In genomic region chr3:177629276-177629675, GRCh38 we compare ENCODE assay signal across 36 cellular contexts.
"Had no signal": no experiment of that assay in that cellular context is flagged by ENCODE, and none has a peak within 500 bp of the region (broad histone marks: within the 10 kb centered on the region; RNA-seq: fewer than 3 reads in every experiment).

No MANE protein-coding gene starts in this region.

- H3K27me3 Mint-ChIP-seq: activated B cell treated with CpG ODN at 0.5 μM for 24 hours; activated CD4-positive, alpha-beta memory T cell treated with anti-CD3 and anti-CD28 coated beads for 36 hours; activated naive CD4-positive, alpha-beta T cell treated with anti-CD3 and anti-CD28 coated beads, Interleukin-2, amount 10 ng/mL, durations not matched to agents 7 days and 5 days; activated naive CD8-positive, alpha-beta T cell; activated naive CD8-positive, alpha-beta T cell treated with anti-CD3 and anti-CD28 coated beads, Interleukin-2, amount 50 U/mL, for 24 hours; brain had no signal

- ATAC-seq: activated naive CD8-positive, alpha-beta T cell treated with anti-CD3 and anti-CD28 coated beads, Interleukin-2, amount 50 U/mL, for 24 hours; activated T-cell treated with anti-CD3 and anti-CD28 coated beads, Interleukin-2, amount 50 U/mL, for 4 hours; PC-3; Right ventricle myocardium inferior had no signal

- H3K27ac Mint-ChIP-seq: activated B cell treated with CpG ODN at 0.5 μM for 24 hours; activated CD4-positive, alpha-beta memory T cell treated with anti-CD3 and anti-CD28 coated beads for 36 hours; activated naive CD4-positive, alpha-beta T cell treated with anti-CD3 and anti-CD28 coated beads, Interleukin-2, amount 10 ng/mL, durations not matched to agents 7 days and 5 days; activated naive CD8-positive, alpha-beta T cell; activated naive CD8-positive, alpha-beta T cell treated with anti-CD3 and anti-CD28 coated beads, Interleukin-2, amount 50 U/mL, for 24 hours; brain had no signal

- FAIRE-seq: bronchial epithelial cell, RCC 7860 had no signal

- H3K36me3 Mint-ChIP-seq: activated CD4-positive, alpha-beta memory T cell treated with anti-CD3 and anti-CD28 coated beads for 36 hours; activated naive CD4-positive, alpha-beta T cell treated with anti-CD3 and anti-CD28 coated beads, Interleukin-2, amount 10 ng/mL, durations not matched to agents 7 days and 5 days; brain had no signal

- DNase-seq: activated B cell treated with CpG ODN at 0.5 μM for 24 hours; activated CD4-positive, alpha-beta memory T cell treated with anti-CD3 and anti-CD28 coated beads for 36 hours; activated CD4-positive, alpha-beta T cell treated with anti-CD3 and anti-CD28 coated beads for 4 hours; activated CD4-positive, alpha-beta T cell treated with anti-CD3 and anti-CD28 coated beads, Interleukin-2, amount 50 U/mL, for 1 hour; activated CD4-positive, CD25-positive, alpha-beta regulatory T cell treated with anti-CD3 and anti-CD28 coated beads, Interleukin-2, amount 50 U/mL, for 72 hours; activated CD8-positive, alpha-beta memory T cell treated with anti-CD3 and anti-CD28 coated beads, Interleukin-2, amount 50 U/mL, for 4 hours; activated effector memory CD4-positive, alpha-beta T cell treated with Interleukin-2 at 50 U/mL for 16 hours; activated naive CD4-positive, alpha-beta T cell treated with anti-CD3 and anti-CD28 coated beads, Interleukin-2, amount 10 ng/mL, durations not matched to agents 7 days and 5 days; activated naive CD8-positive, alpha-beta T cell treated with anti-CD3 and anti-CD28 coated beads, Interleukin-2, amount 50 U/mL, for 24 hours; activated T-cell treated with anti-CD3 and anti-CD28 coated beads for 4 hours; activated T-cell treated with anti-CD3 and anti-CD28 coated beads, Interleukin-2, amount 50 U/mL, for 4 hours; anterior cingulate cortex; NCI-H1092 treated with DMSO at 0.1 percent for 48 hours; NCI-H1417; NCI-H146; NCI-H187; NCI-H2029 treated with DMSO at 0.1 percent for 48 hours; NCI-H2107; NCI-H2171; NCI-H510A; NCI-H526; NCI-H748 treated with DMSO at 0.1 percent for 48 hours; NK-92 treated with Interleukin-12 subunit alpha and Interleukin-12 subunit beta, amount 100 ng/mL, for 24 hours; PC-3; SIG-M5; SW 1271; T-helper 1 cell; T-helper 2 cell; T-helper 9 cell had no signal

- H3K27ac ChIP-seq: RWPE1, VCaP had no signal

- H3K9me3 Mint-ChIP-seq: activated B cell treated with CpG ODN at 0.5 μM for 24 hours; activated naive CD4-positive, alpha-beta T cell treated with anti-CD3 and anti-CD28 coated beads, Interleukin-2, amount 10 ng/mL, durations not matched to agents 7 days and 5 days had no signal

- H3K4me3 Mint-ChIP-seq: activated B cell treated with CpG ODN at 0.5 μM for 24 hours; activated CD4-positive, alpha-beta memory T cell treated with anti-CD3 and anti-CD28 coated beads for 36 hours; activated naive CD4-positive, alpha-beta T cell treated with anti-CD3 and anti-CD28 coated beads, Interleukin-2, amount 10 ng/mL, durations not matched to agents 7 days and 5 days; activated naive CD8-positive, alpha-beta T cell; activated naive CD8-positive, alpha-beta T cell treated with anti-CD3 and anti-CD28 coated beads, Interleukin-2, amount 50 U/mL, for 24 hours; activated T-cell treated with anti-CD3 and anti-CD28 coated beads, Interleukin-2, amount 50 U/mL, for 4 hours; brain had no signal

- H3K4me1 Mint-ChIP-seq: activated B cell treated with CpG ODN at 0.5 μM for 24 hours; activated naive CD4-positive, alpha-beta T cell treated with anti-CD3 and anti-CD28 coated beads, Interleukin-2, amount 10 ng/mL, durations not matched to agents 7 days and 5 days had no signal
